8 cellular contexts compared by ENCODE assay signal in the genomic region with DNA sequence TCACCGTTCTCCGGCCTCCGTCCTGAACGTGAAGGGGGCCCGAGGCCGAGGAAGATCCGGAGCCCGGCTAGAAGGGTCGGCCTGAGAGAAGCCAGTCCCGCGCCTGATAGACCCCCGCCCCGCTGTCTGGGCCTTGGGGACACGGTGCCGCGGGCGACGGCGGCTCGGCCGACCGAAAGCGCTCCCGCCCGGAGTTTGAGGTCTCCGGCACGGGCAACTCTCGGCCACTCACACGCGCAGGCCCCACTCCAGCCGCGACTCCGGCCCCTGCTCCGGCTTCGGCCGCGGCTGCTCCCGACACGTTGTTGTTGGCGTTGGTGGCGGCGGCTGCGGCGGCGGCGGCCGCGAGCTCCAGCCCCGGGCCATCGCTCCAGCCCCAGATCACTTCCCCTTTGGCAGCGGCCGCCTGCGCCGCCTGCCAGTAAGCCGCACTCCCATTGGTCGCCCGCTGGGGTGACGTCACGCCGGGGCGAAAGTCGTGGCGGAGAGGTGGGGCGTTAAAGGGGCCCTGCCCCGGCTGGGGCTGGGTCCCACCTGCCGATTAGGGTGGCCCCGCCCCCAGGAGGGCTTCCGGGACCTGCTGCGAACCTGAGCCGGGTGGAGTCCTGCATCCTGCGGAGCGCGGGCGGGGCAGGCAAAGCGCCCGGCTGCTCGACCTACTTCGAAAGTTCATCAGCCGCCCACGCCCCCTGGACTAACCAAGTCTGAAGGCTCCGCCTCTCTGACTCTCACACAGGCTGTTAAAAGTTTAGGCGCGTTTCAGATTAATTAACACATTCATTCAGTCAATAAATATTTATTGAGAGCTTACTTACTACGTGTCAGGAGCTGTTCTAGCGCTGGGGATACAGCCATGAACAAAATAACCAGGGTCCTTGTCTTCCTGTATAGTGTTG. TPM values are rescaled to one million over a fixed set of nuclear protein-coding genes. Genes with fewer than 3 reads are reported as not detected.
DNase-seq lines count a peak whose midpoint lies in the region; ATAC-seq and TF ChIP-seq lines count a peak whose summit lies in the region.

A gene with protein sequence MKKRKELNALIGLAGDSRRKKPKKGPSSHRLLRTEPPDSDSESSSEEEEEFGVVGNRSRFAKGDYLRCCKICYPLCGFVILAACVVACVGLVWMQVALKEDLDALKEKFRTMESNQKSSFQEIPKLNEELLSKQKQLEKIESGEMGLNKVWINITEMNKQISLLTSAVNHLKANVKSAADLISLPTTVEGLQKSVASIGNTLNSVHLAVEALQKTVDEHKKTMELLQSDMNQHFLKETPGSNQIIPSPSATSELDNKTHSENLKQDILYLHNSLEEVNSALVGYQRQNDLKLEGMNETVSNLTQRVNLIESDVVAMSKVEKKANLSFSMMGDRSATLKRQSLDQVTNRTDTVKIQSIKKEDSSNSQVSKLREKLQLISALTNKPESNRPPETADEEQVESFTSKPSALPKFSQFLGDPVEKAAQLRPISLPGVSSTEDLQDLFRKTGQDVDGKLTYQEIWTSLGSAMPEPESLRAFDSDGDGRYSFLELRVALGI (minus strand): TSS at position 388 of the 896 bp plus-strand sequence. CDS start 1,027 bp downstream, outside the sequence.

- peak within 1 kb of the TSS; percentile 92 for H3K27ac Mint-ChIP-seq in T-helper 1 cell treated with Interleukin-12 subunit alpha and Interleukin-12 subunit beta and Interleukin-4 antibody, amounts not matched to agents 30 μg/mL and 1 μg/mL, for 36 hours
- H3K27ac Mint-ChIP-seq in progenitor cell of endocrine pancreas: peak within 1 kb of the TSS; percentile 95

- peak within 1 kb of the TSS; percentile 92 for H3K4me3 Mint-ChIP-seq in T-helper 1 cell treated with Interleukin-12 subunit alpha and Interleukin-12 subunit beta and Interleukin-4 antibody, amounts not matched to agents 30 μg/mL and 1 μg/mL, for 36 hours
- H3K4me3 Mint-ChIP-seq in progenitor cell of endocrine pancreas (ENCODE audit: low read depth): peak within 1 kb of the TSS; percentile 95

- H3K9me3 Mint-ChIP-seq in T-helper 1 cell treated with Interleukin-12 subunit alpha and Interleukin-12 subunit beta and Interleukin-4 antibody, amounts not matched to agents 30 μg/mL and 1 μg/mL, for 36 hours: no peaks in the 10 kb centered on the region
- no peaks in the 10 kb centered on the region for H3K9me3 Mint-ChIP-seq in progenitor cell of endocrine pancreas (ENCODE audit: low read depth)

- TF ChIP-seq CTCF in GM13977 (IDR thresholded peaks at IDR 0.05; ENCODE audit: extremely low read depth, insufficient read depth, missing control alignments) (no peak), progenitor cell of endocrine pancreas (IDR thresholded peaks at IDR 0.05; ENCODE audit: unreplicated experiment) (no peak)

- no peaks in the 10 kb centered on the region for H3K27me3 Mint-ChIP-seq in T-helper 1 cell treated with Interleukin-12 subunit alpha and Interleukin-12 subunit beta and Interleukin-4 antibody, amounts not matched to agents 30 μg/mL and 1 μg/mL, for 36 hours (ENCODE audit: low read depth)
- no peaks in the 10 kb centered on the region for H3K27me3 Mint-ChIP-seq in progenitor cell of endocrine pancreas

- H3K36me3 Mint-ChIP-seq in T-helper 1 cell treated with Interleukin-12 subunit alpha and Interleukin-12 subunit beta and Interleukin-4 antibody, amounts not matched to agents 30 μg/mL and 1 μg/mL, for 36 hours (ENCODE audit: low read depth): peaks cover 21% of the 10 kb centered on the region
- peaks cover 5% of the 10 kb centered on the region for H3K36me3 Mint-ChIP-seq in progenitor cell of endocrine pancreas (ENCODE audit: insufficient read depth)

- intact Hi-C loops in left cardiac atrium (cut with DNase I): loop anchor here in 1 of 2 donors (5.0 to 10.0 kb wide), 2 partner anchors 52 to 74 kb away; a partner anchor contains a TSS

- DNase-seq in GM13977 (ENCODE audit: low spot score): peak; percentile 98
- DNase-seq in NCI-H1694 (lab: John Stamatoyannopoulos, UW): peak; percentile 84
- peak; percentile 54 to 96 (median 87) for DNase-seq in amygdala (lab: John Stamatoyannopoulos, UW)
- DNase-seq in left cardiac atrium: peak; percentile 94
- peak; percentile 99 for DNase-seq in progenitor cell of endocrine pancreas (ENCODE audit: low spot score, unreplicated experiment)
- DNase-seq in ureter (ENCODE audit: low spot score): peak; percentile 98

- in situ Hi-C loops in GM13977 (cut with MboI; ENCODE audit: low pct_unique_long_range_greater_than_20kb, low sequenced_read_pairs, unreplicated experiment): no loop called here

- H3K4me1 Mint-ChIP-seq in T-helper 1 cell treated with Interleukin-12 subunit alpha and Interleukin-12 subunit beta and Interleukin-4 antibody, amounts not matched to agents 30 μg/mL and 1 μg/mL, for 36 hours (ENCODE audit: low read depth): peaks cover 35% of the 10 kb centered on the region
- peaks cover 43% of the 10 kb centered on the region for H3K4me1 Mint-ChIP-seq in progenitor cell of endocrine pancreas (ENCODE audit: low read depth)

- ATAC-seq in HG02884 (IDR thresholded peaks at IDR 0.05; ENCODE audit: unreplicated experiment) (peak; percentile 97), left cardiac atrium (peak; percentile 99 to 100)

RNA-seq across cellular contexts. Expression of the gene that starts here (rescaled TPM):
- total RNA-seq in left cardiac atrium (10 to 100 TPM; 66.1 to 72.4 TPM), progenitor cell of endocrine pancreas (63.6 and 65.2 TPM in 2 replicates), ureter (196 TPM)

Comparison
In these comparisons a context has a peak if more than half of its experiments do, and no peak if none do; other contexts are left out.
1. Peak in every context shown above with its lines: DNase-seq and ATAC-seq.